26 cellular contexts compared by ENCODE assay signal in the genomic region with DNA sequence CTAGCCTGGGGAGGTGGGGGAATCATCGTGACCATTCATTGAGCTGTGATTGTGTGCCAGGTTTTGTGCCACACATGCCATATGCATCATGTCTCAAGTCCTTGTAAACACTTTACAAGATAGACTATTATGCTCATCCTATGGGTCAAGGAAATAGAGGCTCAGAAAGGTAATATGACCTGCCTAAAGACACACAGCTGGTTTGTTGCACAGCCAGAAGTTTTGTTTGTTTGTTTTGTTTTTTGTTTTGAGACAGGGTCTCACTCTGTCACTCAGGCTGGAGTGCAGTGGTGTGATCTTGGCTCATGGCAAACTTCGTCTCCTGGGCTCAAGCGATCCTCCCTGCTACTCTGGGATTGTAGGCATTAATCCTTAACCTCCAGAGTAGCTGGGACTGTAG. TPM values are rescaled to one million over a fixed set of nuclear protein-coding genes. Genes with fewer than 3 reads are reported as not detected.
A peak's percentile ranks its signal among the peaks of the same experiment; 100 is the strongest.
DNase-seq lines count a peak whose midpoint lies in the region; ATAC-seq, FAIRE-seq and TF ChIP-seq lines count a peak whose summit lies in the region.
"Had no signal": no experiment of that assay in that cellular context is flagged by ENCODE, and none has a peak within 500 bp of the region (broad histone marks: within the 10 kb centered on the region; RNA-seq: fewer than 3 reads in every experiment).

No MANE protein-coding gene starts in this region.

- H3K27me3 ChIP-seq in DOHH2 (ENCODE audit: control insufficient read depth, low read length) (no peaks in the 10 kb centered on the region), K562 (ENCODE audit: control insufficient read depth in 2 of 2, insufficient read depth in 2 of 2, low read length in 2 of 2) (no peaks in the 10 kb centered on the region), mesendoderm (ENCODE audit: insufficient read depth, low read length, poor library complexity) (no peaks in the 10 kb centered on the region), pancreas (no peaks in the 10 kb centered on the region)

- no peaks in the 10 kb centered on the region for H3K9me2 ChIP-seq in DOHH2 (replicated peaks; ENCODE audit: control insufficient read depth, low read length)

- TF ChIP-seq CTCF in DOHH2 (IDR thresholded peaks at IDR 0.05; ENCODE audit: low read depth, low read length, poor library complexity, severe bottlenecking) (no peak), K562 (IDR thresholded peaks at IDR 0.05 in 2 of 3, conservative IDR thresholded peaks at IDR 0.05 in 1 of 3; ENCODE audit: insufficient read depth in 2 of 3, low read depth in 1 of 3, low read length in 3 of 3) (no peak), pancreas (IDR thresholded peaks at IDR 0.05) (no peak)

- H3K27ac Mint-ChIP-seq in memory B cell = peak overlapping the region; percentile 6
- peak overlapping the region; percentile 72 for H3K27ac Mint-ChIP-seq in stimulated activated memory B cell treated with anti-CD40 and anti-IgM and Interleukin-4, amounts not matched to agents 10 μg/mL and 1 μg/mL and 100 μg/mL, for 72 hours
- H3K27ac Mint-ChIP-seq: CD14-positive monocyte; CD8-positive, alpha-beta memory T cell had no signal

- H3K4me1 ChIP-seq in DOHH2 (ENCODE audit: control insufficient read depth, low read length) (peaks cover 60% of the 10 kb centered on the region), K562 (replicated peaks in 1 of 2; ENCODE audit: control insufficient read depth in 2 of 2, insufficient read depth in 2 of 2, low read length in 2 of 2) (peaks cover 31 to 40% of the 10 kb centered on the region in 2 experiments), mesendoderm (ENCODE audit: control insufficient read depth, low read depth, low read length) (peaks cover 2% of the 10 kb centered on the region), pancreas (no peaks in the 10 kb centered on the region)
- H3K4me1 ChIP-seq: A549 had no signal

- CTCF ChIA-PET in K562 (lab: Yijun Ruan, JAX; ENCODE audit: low intra/inter-chr PET ratio) = no interaction called here

- no peak overlapping the region for H3K56ac ChIP-seq in mesendoderm (ENCODE audit: low read length)

- H4K5ac ChIP-seq in mesendoderm (ENCODE audit: low read length) = no peak overlapping the region

- H3K9ac ChIP-seq in K562 (ENCODE audit: insufficient read depth in 1 of 2, low read depth in 2 of 2, low read length in 2 of 2) = no peak overlapping the region
- H3K9ac ChIP-seq in mesendoderm (ENCODE audit: low read length) = no peak overlapping the region

- H3K4me3 ChIP-seq in DOHH2 (ENCODE audit: low read length) (0 out of 2 replicates have a peak overlapping the region, but pooled peaks have one; percentile 4), K562 (no peak overlapping the region), mesendoderm (ENCODE audit: low read length) (no peak overlapping the region), pancreas (no peak overlapping the region)
- H3K4me3 ChIP-seq: A549 had no signal

- H3K36me3 Mint-ChIP-seq in memory B cell = no peaks in the 10 kb centered on the region
- no peaks in the 10 kb centered on the region for H3K36me3 Mint-ChIP-seq in stimulated activated memory B cell treated with anti-CD40 and anti-IgM and Interleukin-4, amounts not matched to agents 10 μg/mL and 1 μg/mL and 100 μg/mL, for 72 hours
- H3K36me3 Mint-ChIP-seq: CD14-positive monocyte; CD8-positive, alpha-beta memory T cell had no signal

- no peak for TF ChIP-seq POLR2A in K562 (conservative IDR thresholded peaks at IDR 0.05)

- FAIRE-seq in K562 (lab: Jason Lieb, UNC) (no peak), pancreas (lab: Jason Lieb, UNC) (no peak)
- FAIRE-seq: A549, GM12891, H54 had no signal

- H3K4me2 ChIP-seq in DOHH2 (ENCODE audit: low read length) (peak overlapping the region; percentile 26), K562 (ENCODE audit: insufficient read depth, low read length) (no peak overlapping the region), mesendoderm (ENCODE audit: low read length) (no peak overlapping the region)
- H3K4me2 ChIP-seq: A549 had no signal

- peaks cover 49% of the 10 kb centered on the region for H3K4me1 Mint-ChIP-seq in memory B cell
- H3K4me1 Mint-ChIP-seq in stimulated activated memory B cell treated with anti-CD40 and anti-IgM and Interleukin-4, amounts not matched to agents 10 μg/mL and 1 μg/mL and 100 μg/mL, for 72 hours = peaks cover 56% of the 10 kb centered on the region

- H2BK120ac ChIP-seq in mesendoderm (ENCODE audit: low read depth, low read length) = no peak overlapping the region

- no peak overlapping the region for H4K8ac ChIP-seq in mesendoderm (ENCODE audit: low read depth, low read length)

- no peaks in the 10 kb centered on the region for H3K79me1 ChIP-seq in mesendoderm (ENCODE audit: low read length)

- H2AFZ ChIP-seq in K562 (ENCODE audit: low read depth, low read length) = no peak overlapping the region

- H3K18ac ChIP-seq in mesendoderm (ENCODE audit: low read length) = no peak overlapping the region

- no TSS peak for BruUV-seq in K562 (replicated peaks; lab: Mats Ljungman, UMichigan)

- H4K20me1 ChIP-seq in DOHH2 (ENCODE audit: control insufficient read depth, insufficient read depth, low read depth, low read length) (no peaks in the 10 kb centered on the region), K562 (replicated peaks; ENCODE audit: control insufficient read depth, insufficient read depth, low read length) (no peaks in the 10 kb centered on the region)

- in situ Hi-C loops in K562 (cut with MboI) = no loop called here

- ATAC-seq in K562 (no peak), memory B cell (ENCODE audit: low read depth) (no peak), pancreas (no peak)
- no peak for ATAC-seq in stimulated activated memory B cell treated with anti-CD40 and anti-IgM and Interleukin-4, amounts not matched to agents 10 μg/mL and 1 μg/mL and 100 μg/mL, for 72 hours
- ATAC-seq: A549 had no signal

- H3K27ac ChIP-seq in DOHH2 (ENCODE audit: low read depth, low read length) (no peak overlapping the region), K562 (ENCODE audit: extremely low read depth, low read depth, low read length) (no peak overlapping the region), mesendoderm (ENCODE audit: low read depth, low read length) (no peak overlapping the region), pancreas (no peak overlapping the region)
- H3K27ac ChIP-seq: A549 had no signal

- H3K4ac ChIP-seq in mesendoderm (ENCODE audit: low read depth, low read length) = no peak overlapping the region

- H3K23ac ChIP-seq in mesendoderm (ENCODE audit: low read length) = no peak overlapping the region

- H3K79me2 ChIP-seq in DOHH2 (ENCODE audit: control insufficient read depth, low read length) (no peaks in the 10 kb centered on the region), K562 (ENCODE audit: control insufficient read depth, insufficient read depth, low read length) (no peaks in the 10 kb centered on the region), mesendoderm (ENCODE audit: control insufficient read depth, insufficient read depth, low read length) (no peaks in the 10 kb centered on the region)

- intact Hi-C loops in K562 (cut with micrococcal nuclease) (no loop called here), pancreas (cut with DNase I) (no loop called here)

- no peak overlapping the region for H2AK5ac ChIP-seq in mesendoderm (ENCODE audit: low read length)

- 84% methylated on average over 3 of the region's 3 CpGs for WGBS in K562 (ENCODE audit: insufficient coverage, low coverage, missing lambda C conversion rate)
- no CpG with 5 or more reads among the region's 3 CpGs for WGBS in mesendoderm (ENCODE audit: extremely low coverage, insufficient coverage, low lambda C conversion rate)
- WGBS in pancreas, 2 donors = 90 to 95% methylated on average over 3 of the region's 3 CpGs

- H3K9me3 ChIP-seq in DOHH2 (ENCODE audit: control insufficient read depth, insufficient read depth, low read length) = no peaks in the 10 kb centered on the region
- no peaks in the 10 kb centered on the region for H3K9me3 ChIP-seq in K562 (replicated peaks; ENCODE audit: control insufficient read depth, insufficient read depth, low read depth, low read length)
- no peaks in the 10 kb centered on the region for H3K9me3 ChIP-seq in pancreas
- H3K9me3 ChIP-seq: A549 had no signal

- H3K36me3 ChIP-seq in DOHH2 (ENCODE audit: control insufficient read depth, low read length) (peaks cover 3% of the 10 kb centered on the region; the same call in 1 of the 2 replicates), K562 (ENCODE audit: control insufficient read depth, insufficient read depth, low read length) (no peaks in the 10 kb centered on the region), mesendoderm (ENCODE audit: control insufficient read depth, insufficient read depth, low read length) (no peaks in the 10 kb centered on the region), pancreas (no peaks in the 10 kb centered on the region)

- H3F3A ChIP-seq in DOHH2 (ENCODE audit: control insufficient read depth, insufficient read depth) = peaks cover 27% of the 10 kb centered on the region

- POLR2A ChIA-PET in K562 (lab: Yijun Ruan, JAX) = interaction anchor here (1.3 to 2.2 kb wide), 2 partner anchors 9 to 14 kb away, joined by 5 to 12 read pairs; no protein-coding TSS in a partner anchor

- no peak overlapping the region for H2BK5ac ChIP-seq in mesendoderm (ENCODE audit: low read length)

- DNase-seq in K562 (ENCODE audit: extremely low read depth in 1 of 4, low spot score in 3 of 4) = no peak
- DNase-seq in memory B cell (ENCODE audit: low spot score in 2 of 2) = no peak
- DNase-seq in mesendoderm = no peak
- DNase-seq in activated CD4-positive, alpha-beta T cell treated with anti-CD3 and anti-CD28 coated beads, Interleukin-2, amount 50 U/mL, for 1 hour = no peak
- DNase-seq in pancreas = no peak
- DNase-seq: AML-193; CD8-positive, alpha-beta memory T cell; DMS 273 treated with DMSO at 0.1 percent for 48 hours; DMS79; GF-D8; NCI-H1105 treated with DMSO at 0.1 percent for 48 hours; NCI-H146; NCI-H2029; NCI-H446; NCI-H524 treated with DMSO at 0.1 percent for 48 hours; RPMI8226; SHP77 had no signal

- no peak for TF ChIP-seq RAD21 in K562 (CRISPR knock-in tag; conservative IDR thresholded peaks at IDR 0.05 in 1 of 2, IDR thresholded peaks at IDR 0.05 in 1 of 2)

- no peak overlapping the region for H2BK15ac ChIP-seq in mesendoderm (replicated peaks; ENCODE audit: low read depth)

- no peak overlapping the region for H3K4me3 Mint-ChIP-seq in memory B cell
- no peak overlapping the region for H3K4me3 Mint-ChIP-seq in stimulated activated memory B cell treated with anti-CD40 and anti-IgM and Interleukin-4, amounts not matched to agents 10 μg/mL and 1 μg/mL and 100 μg/mL, for 72 hours
- H3K4me3 Mint-ChIP-seq: CD14-positive monocyte; CD8-positive, alpha-beta memory T cell had no signal

- no peaks in the 10 kb centered on the region for H3K27me3 Mint-ChIP-seq in memory B cell
- H3K27me3 Mint-ChIP-seq in stimulated activated memory B cell treated with anti-CD40 and anti-IgM and Interleukin-4, amounts not matched to agents 10 μg/mL and 1 μg/mL and 100 μg/mL, for 72 hours = no peaks in the 10 kb centered on the region

- no peaks in the 10 kb centered on the region for H3K9me3 Mint-ChIP-seq in memory B cell
- no peaks in the 10 kb centered on the region for H3K9me3 Mint-ChIP-seq in stimulated activated memory B cell treated with anti-CD40 and anti-IgM and Interleukin-4, amounts not matched to agents 10 μg/mL and 1 μg/mL and 100 μg/mL, for 72 hours
- H3K9me3 Mint-ChIP-seq: CD8-positive, alpha-beta memory T cell had no signal

- H3K9me1 ChIP-seq in K562 (ENCODE audit: control insufficient read depth, insufficient read depth, low read length) = no peaks in the 10 kb centered on the region

- TF ChIP-seq EP300 in K562 (IDR thresholded peaks at IDR 0.05; ENCODE audit: low read length) = no peak

RNA-seq across cellular contexts. Expression of a gene that starts 21.4 kb away (rescaled TPM):
- 0.67 and 3.0 TPM in 2 replicates for total RNA-seq in K562 (2011; cell fraction: chromatin; rRNA removed; ENCODE audit: low replicate concordance)
- total RNA-seq in K562 (2011; cell fraction: nucleolus; rRNA removed) = 2.5 and 3.2 TPM in 2 replicates
- 0.76 and 0.88 TPM in 2 replicates for total RNA-seq in K562 (2011; cell fraction: nucleoplasm; rRNA removed)
- total RNA-seq in K562 (2014; rRNA removed) (0.53 and 0.64 TPM in 2 replicates), K562 (2014; rRNA removed; fragmentation: Illumina TruSeq; extraction: Trizol) (0.13 and 0.18 TPM in 2 replicates), K562 (2015; rRNA removed; fragmentation: Illumina TruSeq; extraction: Trizol) (0.25 and 0.38 TPM in 2 replicates), K562 (2021) (1.2 and 1.3 TPM in 2 replicates), pancreas (not detected)
- polyA plus RNA-seq in K562 (2011; rRNA removed) (0.18 and 0.28 TPM in 2 replicates), K562 (2014; fragmentation: Illumina TruSeq; extraction: Trizol) (0.13 and 0.29 TPM in 2 replicates), K562 (2014; fragmentation: Nextera tagmentation; extraction: Ambion mirVana) (not detected), K562 (2014; rRNA removed) (0.43 and 0.44 TPM in 2 replicates), pancreas (under 1 TPM; 0.02 to 0.08 TPM)
- 0.19 and 0.67 TPM in 2 replicates for polyA plus RNA-seq in K562 (2011; cell fraction: cytosol; rRNA removed)
- polyA plus RNA-seq in K562 (2011; cell fraction: nucleus; rRNA removed) = 1.3 and 2.9 TPM in 2 replicates
- polyA plus RNA-seq in K562 (2012) = 0.25 and 0.68 TPM in 2 replicates
- polyA minus RNA-seq in K562 (2011; rRNA and poly(A)+ RNA removed) = 0.24 and 0.91 TPM in 2 replicates
- 1.3 and 2.3 TPM in 2 replicates for polyA minus RNA-seq in K562 (2011; cell fraction: cytosol; rRNA and poly(A)+ RNA removed)
- 1.1 and 1.2 TPM in 2 replicates for polyA minus RNA-seq in K562 (2011; cell fraction: nucleus; rRNA and poly(A)+ RNA removed)
- polyA plus RNA-seq in mesendoderm (2013, experiment 1 of 2) = 0.06 TPM
- polyA plus RNA-seq in mesendoderm (2013, experiment 2 of 2) = 0.07 TPM
- total RNA-seq: CD8-positive, alpha-beta memory T cell; LHCN-M2; MCF 10A; SK-MEL-5 had no signal
- polyA plus RNA-seq: CD14-positive monocyte had no signal
